ENCODE assay signal across 13 cellular contexts in the genomic region with DNA sequence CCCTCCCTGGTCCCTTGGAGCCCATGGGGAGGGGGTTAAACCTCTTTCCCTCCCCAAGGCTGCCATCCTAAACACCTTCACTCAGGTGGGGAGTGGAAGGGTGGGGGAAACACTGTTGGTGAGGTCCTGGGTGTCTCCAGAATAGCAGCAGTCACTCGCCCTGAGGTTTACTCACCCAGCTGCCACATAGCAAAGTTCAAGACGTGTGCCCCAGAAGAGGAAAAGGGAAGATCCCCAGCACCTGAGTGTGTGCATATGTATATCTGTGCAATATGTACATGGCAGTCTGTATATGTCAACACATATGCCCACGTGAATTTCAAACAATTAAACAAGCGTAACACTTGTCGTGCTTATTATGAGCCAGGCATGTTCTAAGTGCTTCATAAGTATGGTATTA. TPM values are rescaled to one million over a fixed set of nuclear protein-coding genes. Genes with fewer than 3 reads are reported as not detected.
DNase-seq lines count a peak whose midpoint lies in the region; ATAC-seq and TF ChIP-seq lines count a peak whose summit lies in the region.
"Had no signal": no experiment of that assay in that cellular context is flagged by ENCODE, and none has a peak within 500 bp of the region (broad histone marks: within the 10 kb centered on the region; RNA-seq: fewer than 3 reads in every experiment).

No MANE protein-coding gene starts in this region.

- TF ChIP-seq EP300 in sigmoid colon (IDR thresholded peaks at IDR 0.05): no peak

- TF ChIP-seq POLR2A in sigmoid colon (IDR thresholded peaks at IDR 0.05): no peak

- WGBS in sigmoid colon, 2 donors: 57 to 58% methylated on average over 5 of the region's 5 CpGs

- intact Hi-C loops in sigmoid colon (cut with DNase I): no loop called here

- H3K36me3 ChIP-seq in ACC112 (ENCODE audit: insufficient read depth, low read length) (peaks cover 6% of the 10 kb centered on the region; the same call in 1 of the 2 replicates), RWPE2 (ENCODE audit: low read depth) (peaks cover 12% of the 10 kb centered on the region), sigmoid colon (peaks cover 0 to 21% (median 5%) of the 10 kb centered on the region in 4 donors)

- no peaks in the 10 kb centered on the region for H3K27me3 ChIP-seq in ACC112 (ENCODE audit: insufficient read depth, low read length)
- H3K27me3 ChIP-seq in RWPE2 (ENCODE audit: insufficient read depth, poor library complexity, severe bottlenecking): no peaks in the 10 kb centered on the region
- no peaks in the 10 kb centered on the region for H3K27me3 ChIP-seq in foreskin keratinocyte
- no peaks in the 10 kb centered on the region for H3K27me3 ChIP-seq in sigmoid colon

- no peak for DNase-seq in RWPE2 (ENCODE audit: low spot score)
- peak in 1 of 2 donors; percentile 28 for DNase-seq in foreskin keratinocyte
- no peak for DNase-seq in sigmoid colon
- no peak for DNase-seq in SW480 (ENCODE audit: low spot score)
- DNase-seq in SIG-M5 (lab: John Stamatoyannopoulos, UW): no peak
- no peak for DNase-seq in D341Med (ENCODE audit: low spot score)
- DNase-seq in NCI-H1105 treated with DMSO at 0.1 percent for 48 hours (lab: John Stamatoyannopoulos, UW): no peak
- DNase-seq: activated naive CD8-positive, alpha-beta T cell treated with anti-CD3 and anti-CD28 coated beads, Interleukin-2, amount 50 U/mL, for 24 hours; Kasumi-1; midbrain; NCI-H2171; OCI-M1 had no signal

- H3K9me3 ChIP-seq in RWPE2 (ENCODE audit: severe bottlenecking) (no peaks in the 10 kb centered on the region), sigmoid colon (no peaks in the 10 kb centered on the region)

- no peak overlapping the region for H2AFZ ChIP-seq in ACC112 (ENCODE audit: low read length, unreplicated experiment)

- H3K4me1 ChIP-seq in ACC112 (ENCODE audit: control insufficient read depth, insufficient read depth, low read length, unreplicated experiment) (peaks cover 45% of the 10 kb centered on the region), RWPE2 (ENCODE audit: insufficient read depth, poor library complexity, severe bottlenecking) (peaks cover 23% of the 10 kb centered on the region), foreskin keratinocyte (peaks cover 14% of the 10 kb centered on the region), sigmoid colon (peaks cover 0 to 7% (median 6%) of the 10 kb centered on the region in 4 donors)

- TF ChIP-seq CTCF in RWPE2 (IDR thresholded peaks at IDR 0.05; ENCODE audit: poor library complexity, severe bottlenecking) (no peak), foreskin keratinocyte (conservative IDR thresholded peaks at IDR 0.05) (no peak), sigmoid colon (IDR thresholded peaks at IDR 0.05) (no peak)

- H3K27ac ChIP-seq in ACC112 (ENCODE audit: low read depth, low read length) (peak overlapping the region; percentile 85), RWPE2 (ENCODE audit: poor library complexity, severe bottlenecking) (peak overlapping the region; percentile 62), foreskin keratinocyte (peak overlapping the region; percentile 17), sigmoid colon (peak overlapping the region in 3 of 4 donors; percentile 35 to 59 (median 35))

- H3K79me2 ChIP-seq in ACC112 (ENCODE audit: control insufficient read depth, insufficient read depth, low read length, unreplicated experiment): no peaks in the 10 kb centered on the region

- ATAC-seq in RWPE2 (ENCODE audit: low read depth) (no peak), foreskin keratinocyte (peak; percentile 19)

- H3K4me3 ChIP-seq in ACC112 (ENCODE audit: low read depth, low read length): no peak overlapping the region
- H3K4me3 ChIP-seq in RWPE2 (ENCODE audit: severe bottlenecking): no peak overlapping the region
- H3K4me3 ChIP-seq in sigmoid colon: no peak overlapping the region

RNA-seq across cellular contexts. Expression of a gene that starts 31.3 kb away (rescaled TPM):
- total RNA-seq in foreskin keratinocyte (22.9 and 24.8 TPM in 2 replicates), sigmoid colon (10 to 100 TPM; 15.0 to 22.3 (median 20.1) TPM)
- polyA plus RNA-seq in foreskin keratinocyte (11.0 and 13.0 TPM in 2 replicates), sigmoid colon (10 to 100 TPM in 2 of 3 donors, 1 to 10 TPM in 1; 8.4 to 11.9 (median 10.4) TPM)

RNA-seq across cellular contexts. Expression of a gene that starts 59.4 kb away (rescaled TPM):
- total RNA-seq in foreskin keratinocyte (61.8 and 83.6 TPM in 2 replicates), sigmoid colon (10 to 100 TPM; 20.3 to 28.0 (median 25.0) TPM)
- polyA plus RNA-seq in foreskin keratinocyte (55.4 and 62.0 TPM in 2 replicates), sigmoid colon (100 to 1,000 TPM in 1 of 3 donors, 10 to 100 TPM in 2; 24.0 to 107 (median 61.5) TPM)

Comparison
In these comparisons a context has a peak if more than half of its experiments do, and no peak if none do; other contexts are left out.
1. H3K27ac ChIP-seq: peak in every context shown above with its lines; median percentile 85 in ACC112; 62 in RWPE2; 35 in sigmoid colon; 17 in foreskin keratinocyte.